Comparison of ENCODE assay signal across 26 cellular contexts in the genomic region with DNA sequence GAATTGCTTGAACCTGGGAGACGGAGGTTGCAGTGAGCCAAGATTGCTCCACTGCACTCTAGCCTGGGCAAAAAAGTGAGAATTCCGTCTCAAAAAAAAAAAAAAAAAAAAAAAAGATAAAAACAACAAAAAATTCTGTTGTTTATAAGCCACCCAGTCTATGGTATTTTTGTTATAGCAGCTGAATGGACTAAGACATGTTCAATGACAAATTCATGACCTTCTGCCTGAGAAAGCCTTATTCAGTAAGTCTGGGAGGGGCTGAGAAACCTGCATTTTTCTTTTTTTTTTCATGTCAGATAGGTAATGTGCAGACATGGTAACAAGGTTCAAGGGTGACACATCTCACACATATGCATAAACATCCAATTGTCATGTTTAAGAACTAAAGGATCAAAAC.
"Had no signal": no experiment of that assay in that cellular context is flagged by ENCODE, and none has a peak within 500 bp of the region (broad histone marks: within the 10 kb centered on the region; RNA-seq: fewer than 3 reads in every experiment).

No MANE protein-coding gene starts in this region.

- H3K9me3 Mint-ChIP-seq: activated CD4-positive, alpha-beta memory T cell treated with anti-CD3 and anti-CD28 coated beads, Interleukin-2, amount 10 ng/mL, durations not matched to agents 7 days and 5 days; activated CD4-positive, alpha-beta T cell treated with anti-CD3 and anti-CD28 coated beads, Interleukin-2, amount 10 ng/mL, durations not matched to agents 7 days and 5 days; activated naive CD4-positive, alpha-beta T cell treated with anti-CD3 and anti-CD28 coated beads, Interleukin-2, amount 10 ng/mL, durations not matched to agents 7 days and 5 days; activated naive CD4-positive, alpha-beta T cell treated with anti-CD3 and anti-CD28 coated beads, Interleukin-2, amount 50 U/mL, for 72 hours; activated naive CD8-positive, alpha-beta T cell treated with anti-CD3 and anti-CD28 coated beads, Interleukin-2, amount 10 ng/mL, durations not matched to agents 7 days and 5 days; activated T-cell treated with anti-CD3 and anti-CD28 coated beads, Interleukin-2, amount 50 U/mL, for 24 hours; activated T-cell treated with anti-CD3 and anti-CD28 coated beads, Interleukin-2, amount 50 U/mL, for 72 hours had no signal

- H3K4me3 Mint-ChIP-seq: activated CD4-positive, alpha-beta memory T cell treated with anti-CD3 and anti-CD28 coated beads, Interleukin-2, amount 10 ng/mL, durations not matched to agents 7 days and 5 days; activated CD4-positive, alpha-beta T cell treated with anti-CD3 and anti-CD28 coated beads, Interleukin-2, amount 10 ng/mL, durations not matched to agents 7 days and 5 days; activated naive CD4-positive, alpha-beta T cell treated with anti-CD3 and anti-CD28 coated beads, Interleukin-2, amount 10 ng/mL, durations not matched to agents 7 days and 5 days; activated naive CD8-positive, alpha-beta T cell treated with anti-CD3 and anti-CD28 coated beads, Interleukin-2, amount 10 ng/mL, durations not matched to agents 7 days and 5 days; activated T-cell treated with anti-CD3 and anti-CD28 coated beads, Interleukin-2, amount 50 U/mL, for 24 hours; activated T-cell treated with anti-CD3 and anti-CD28 coated beads, Interleukin-2, amount 50 U/mL, for 72 hours; brain had no signal

- H3K27me3 ChIP-seq: ascending aorta, breast epithelium, cardiac muscle cell, colonic mucosa had no signal

- H3K27ac ChIP-seq: ascending aorta, cardiac muscle cell, colonic mucosa had no signal

- DNase-seq: activated CD4-positive, alpha-beta memory T cell treated with anti-CD3 and anti-CD28 coated beads, Interleukin-2, amount 10 ng/mL, durations not matched to agents 7 days and 5 days; activated CD4-positive, alpha-beta T cell treated with anti-CD3 and anti-CD28 coated beads for 4 hours; activated CD4-positive, alpha-beta T cell treated with anti-CD3 and anti-CD28 coated beads, Interleukin-2, amount 10 ng/mL, durations not matched to agents 7 days and 5 days; activated CD4-positive, alpha-beta T cell treated with anti-CD3 and anti-CD28 coated beads, Interleukin-2, amount 50 U/mL, for 4 hours; activated CD4-positive, CD25-positive, alpha-beta regulatory T cell; activated CD4-positive, CD25-positive, alpha-beta regulatory T cell treated with anti-CD3 and anti-CD28 coated beads, Interleukin-2, amount 50 U/mL, for 72 hours; activated CD8-positive, alpha-beta memory T cell treated with anti-CD3 and anti-CD28 coated beads, Interleukin-2, amount 50 U/mL, for 48 hours; activated gamma-delta T cell; activated naive CD4-positive, alpha-beta T cell; activated naive CD4-positive, alpha-beta T cell treated with anti-CD3 and anti-CD28 coated beads, Interleukin-2, amount 10 ng/mL, durations not matched to agents 7 days and 5 days; activated naive CD8-positive, alpha-beta T cell treated with anti-CD3 and anti-CD28 coated beads, Interleukin-2, amount 10 ng/mL, durations not matched to agents 7 days and 5 days; activated T-cell treated with anti-CD3 and anti-CD28 coated beads for 4 hours; activated T-cell treated with anti-CD3 and anti-CD28 coated beads, Interleukin-2, amount 50 U/mL, for 24 hours; activated T-cell treated with anti-CD3 and anti-CD28 coated beads, Interleukin-2, amount 50 U/mL, for 72 hours; central memory CD4-positive, alpha-beta T cell; cerebellar nuclear complex; colonic mucosa; effector CD8-positive, alpha-beta T cell; foreskin fibroblast; glutamatergic neuron; T-helper 2 cell had no signal

- H3K36me3 Mint-ChIP-seq: activated naive CD4-positive, alpha-beta T cell treated with anti-CD3 and anti-CD28 coated beads, Interleukin-2, amount 10 ng/mL, durations not matched to agents 7 days and 5 days; activated naive CD4-positive, alpha-beta T cell treated with anti-CD3 and anti-CD28 coated beads, Interleukin-2, amount 50 U/mL, for 72 hours had no signal

- H3K27me3 Mint-ChIP-seq: activated CD4-positive, alpha-beta memory T cell treated with anti-CD3 and anti-CD28 coated beads, Interleukin-2, amount 10 ng/mL, durations not matched to agents 7 days and 5 days; activated CD4-positive, alpha-beta T cell treated with anti-CD3 and anti-CD28 coated beads, Interleukin-2, amount 10 ng/mL, durations not matched to agents 7 days and 5 days; activated naive CD4-positive, alpha-beta T cell treated with anti-CD3 and anti-CD28 coated beads, Interleukin-2, amount 10 ng/mL, durations not matched to agents 7 days and 5 days; activated naive CD8-positive, alpha-beta T cell treated with anti-CD3 and anti-CD28 coated beads, Interleukin-2, amount 10 ng/mL, durations not matched to agents 7 days and 5 days; activated T-cell treated with anti-CD3 and anti-CD28 coated beads, Interleukin-2, amount 50 U/mL, for 24 hours; brain had no signal

- H3K27ac Mint-ChIP-seq: activated CD4-positive, alpha-beta memory T cell treated with anti-CD3 and anti-CD28 coated beads, Interleukin-2, amount 10 ng/mL, durations not matched to agents 7 days and 5 days; activated CD4-positive, alpha-beta T cell treated with anti-CD3 and anti-CD28 coated beads, Interleukin-2, amount 10 ng/mL, durations not matched to agents 7 days and 5 days; activated naive CD4-positive, alpha-beta T cell treated with anti-CD3 and anti-CD28 coated beads, Interleukin-2, amount 10 ng/mL, durations not matched to agents 7 days and 5 days; activated naive CD4-positive, alpha-beta T cell treated with anti-CD3 and anti-CD28 coated beads, Interleukin-2, amount 50 U/mL, for 72 hours; activated naive CD8-positive, alpha-beta T cell treated with anti-CD3 and anti-CD28 coated beads, Interleukin-2, amount 10 ng/mL, durations not matched to agents 7 days and 5 days; activated T-cell treated with anti-CD3 and anti-CD28 coated beads, Interleukin-2, amount 50 U/mL, for 24 hours; activated T-cell treated with anti-CD3 and anti-CD28 coated beads, Interleukin-2, amount 50 U/mL, for 72 hours had no signal

- H3K4me1 Mint-ChIP-seq: activated CD4-positive, alpha-beta memory T cell treated with anti-CD3 and anti-CD28 coated beads, Interleukin-2, amount 10 ng/mL, durations not matched to agents 7 days and 5 days had no signal

- H3K9me3 ChIP-seq: ascending aorta, breast epithelium, colonic mucosa had no signal

- H3K4me1 ChIP-seq: ascending aorta, breast epithelium, colonic mucosa had no signal

- H3K4me3 ChIP-seq: ascending aorta, breast epithelium, cardiac muscle cell, colonic mucosa had no signal

- H3K36me3 ChIP-seq: ascending aorta, breast epithelium, cardiac muscle cell, colonic mucosa had no signal
